8 cellular contexts compared by ENCODE assay signal in the genomic region with DNA sequence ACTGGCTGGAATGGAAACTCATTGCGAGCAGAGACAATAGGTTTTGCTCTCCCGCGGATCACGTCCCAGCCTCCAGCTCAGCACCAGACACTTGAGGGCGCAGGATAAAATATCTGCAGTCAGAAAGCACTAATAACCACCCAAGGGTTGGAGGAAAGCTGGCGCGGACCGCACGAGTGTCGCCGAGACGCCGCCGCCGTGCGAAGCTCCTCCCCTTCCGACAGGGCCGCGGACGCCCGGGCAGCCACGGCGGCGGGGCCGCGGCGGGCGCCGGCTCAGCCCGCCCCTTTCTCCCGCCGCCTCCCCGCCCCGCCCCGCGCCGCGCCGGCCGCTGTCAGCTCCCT. TPM values are rescaled to one million over a fixed set of nuclear protein-coding genes. Genes with fewer than 3 reads are reported as not detected.
A peak's percentile ranks its signal among the peaks of the same experiment; 100 is the strongest.
DNase-seq lines count a peak whose midpoint lies in the region; ATAC-seq, FAIRE-seq and TF ChIP-seq lines count a peak whose summit lies in the region.

A gene with protein sequence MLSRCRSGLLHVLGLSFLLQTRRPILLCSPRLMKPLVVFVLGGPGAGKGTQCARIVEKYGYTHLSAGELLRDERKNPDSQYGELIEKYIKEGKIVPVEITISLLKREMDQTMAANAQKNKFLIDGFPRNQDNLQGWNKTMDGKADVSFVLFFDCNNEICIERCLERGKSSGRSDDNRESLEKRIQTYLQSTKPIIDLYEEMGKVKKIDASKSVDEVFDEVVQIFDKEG (plus strand): TSS at position 213 of the 344 bp plus-strand sequence. CDS start 156 bp downstream, outside the sequence.

- peak within 1 kb of the TSS; percentile 97 for H2AFZ ChIP-seq in neural cell (ENCODE audit: low read depth, low read length)

- TF ChIP-seq RAD21 in neural cell (conservative IDR thresholded peaks at IDR 0.05), result peak; percentile 56

- ATAC-seq in RWPE2 (ENCODE audit: low read depth), result peak; percentile 80

- peaks cover 24% of the 10 kb centered on the region for H3K79me2 ChIP-seq in neural cell (replicated peaks; ENCODE audit: insufficient read depth, low read length)

- no peaks in the 10 kb centered on the region for H3K9me2 ChIP-seq in neural cell (ENCODE audit: insufficient read depth, low read length)

- H3K27me3 ChIP-seq in RWPE2 (ENCODE audit: insufficient read depth, poor library complexity, severe bottlenecking) (no peaks in the 10 kb centered on the region), neural cell (ENCODE audit: insufficient read depth, low read depth, low read length) (no peaks in the 10 kb centered on the region), stomach (no peaks in the 10 kb centered on the region)

- H3K4me2 ChIP-seq in neural cell (ENCODE audit: low read length), result peak within 1 kb of the TSS; percentile 74

- no peaks in the 10 kb centered on the region for H3K36me3 ChIP-seq in RWPE2 (ENCODE audit: low read depth)
- no peaks in the 10 kb centered on the region for H3K36me3 ChIP-seq in neural cell (ENCODE audit: insufficient read depth, low read length)
- no peaks in the 10 kb centered on the region for H3K36me3 ChIP-seq in stomach

- peaks cover 11% of the 10 kb centered on the region for H3F3A ChIP-seq in neural cell (ENCODE audit: insufficient read depth, low read length, poor library complexity, severe bottlenecking)

- FAIRE-seq in H54 (lab: Jason Lieb, UNC), result no peak

- DNase-seq in ELR (ENCODE audit: low read depth) (peak; percentile 86), H54 (ENCODE audit: insufficient read length, low spot score) (peak; percentile 43), RWPE2 (ENCODE audit: low spot score) (peak; percentile 76), fibroblast of the conjunctiva (ENCODE audit: low read depth) (peak; percentile 74), stomach (peak; percentile 84)
- peak; percentile 68 for DNase-seq in activated T-helper 9 cell treated with anti-CD3 and anti-CD28 coated beads, Interleukin-2, amount 50 U/mL, for 16 hours (ENCODE audit: low read depth)

- H3K4me1 ChIP-seq in RWPE2 (ENCODE audit: insufficient read depth, poor library complexity, severe bottlenecking), result peaks cover 4% of the 10 kb centered on the region
- peaks cover 21 to 54% (median 47%) of the 10 kb centered on the region in 4 donors for H3K4me1 ChIP-seq in stomach

- TF ChIP-seq POLR2A in H54 (IDR thresholded peaks at IDR 0.05; ENCODE audit: low read depth, low read length), result no peak
- TF ChIP-seq POLR2A in stomach (IDR thresholded peaks at IDR 0.05), result no peak

- TF ChIP-seq CTCF in LNCAP (IDR thresholded peaks at IDR 0.05), result peak; percentile 28; the same call in 1 of the 2 replicates
- peak; percentile 15 for TF ChIP-seq CTCF in RWPE2 (IDR thresholded peaks at IDR 0.05; ENCODE audit: poor library complexity, severe bottlenecking)
- peak; percentile 71 for TF ChIP-seq CTCF in neural cell (IDR thresholded peaks at IDR 0.05; ENCODE audit: poor library complexity, severe bottlenecking)
- no peak for TF ChIP-seq CTCF in stomach (IDR thresholded peaks at IDR 0.05)

- H4K20me1 ChIP-seq in neural cell (ENCODE audit: insufficient read depth), result no peaks in the 10 kb centered on the region

- peak within 1 kb of the TSS; percentile 81 for H3K27ac ChIP-seq in RWPE2 (ENCODE audit: poor library complexity, severe bottlenecking)
- H3K27ac ChIP-seq in neural cell (ENCODE audit: low read length), result peak within 1 kb of the TSS; percentile 99
- peak within 1 kb of the TSS; percentile 97 to 100 (median 99) for H3K27ac ChIP-seq in stomach

- peak within 1 kb of the TSS; percentile 98 for H3K9ac ChIP-seq in neural cell (ENCODE audit: low read length)

- intact Hi-C loops in stomach (cut with DNase I; ENCODE audit: low total_unique reads), result no loop called here

- peak within 1 kb of the TSS; percentile 96 for H3K4me3 ChIP-seq in RWPE2 (ENCODE audit: severe bottlenecking)
- H3K4me3 ChIP-seq in neural cell (ENCODE audit: low read length), result peak within 1 kb of the TSS; percentile 92
- peak within 1 kb of the TSS; percentile 66 to 98 (median 91) for H3K4me3 ChIP-seq in stomach

- WGBS in stomach, 5 donors, result 0 to 1% (median 0%) methylated on average over 11 to 37 of the region's 40 CpGs

- H3K9me3 ChIP-seq in RWPE2 (ENCODE audit: severe bottlenecking), result no peaks in the 10 kb centered on the region
- H3K9me3 ChIP-seq in neural cell (ENCODE audit: low read length), result no peaks in the 10 kb centered on the region
- no peaks in the 10 kb centered on the region for H3K9me3 ChIP-seq in stomach

- TF ChIP-seq EP300 in neural cell (conservative IDR thresholded peaks at IDR 0.05; ENCODE audit: poor library complexity, severe bottlenecking), result no peak
- no peak for TF ChIP-seq EP300 in stomach (IDR thresholded peaks at IDR 0.05)

TF ChIP-seq in neural cell, 6 proteins besides CTCF, POLR2A, EP300 and RAD21:
- TF ChIP-seq TAF1 (IDR thresholded peaks at IDR 0.05; ENCODE audit: low read depth) (peak; percentile 96), POLR2AphosphoS5 (IDR thresholded peaks at IDR 0.05) (peak; percentile 73), MXI1 (conservative IDR thresholded peaks at IDR 0.05; ENCODE audit: poor library complexity, severe bottlenecking) (no peak), EZH2 (IDR thresholded peaks at IDR 0.05; ENCODE audit: borderline replicate concordance, insufficient read depth, low read length, poor library complexity, severe bottlenecking) (no peak), SMC3 (conservative IDR thresholded peaks at IDR 0.05; ENCODE audit: poor library complexity) (peak; percentile 69)
- TF ChIP-seq, protein P1, sequence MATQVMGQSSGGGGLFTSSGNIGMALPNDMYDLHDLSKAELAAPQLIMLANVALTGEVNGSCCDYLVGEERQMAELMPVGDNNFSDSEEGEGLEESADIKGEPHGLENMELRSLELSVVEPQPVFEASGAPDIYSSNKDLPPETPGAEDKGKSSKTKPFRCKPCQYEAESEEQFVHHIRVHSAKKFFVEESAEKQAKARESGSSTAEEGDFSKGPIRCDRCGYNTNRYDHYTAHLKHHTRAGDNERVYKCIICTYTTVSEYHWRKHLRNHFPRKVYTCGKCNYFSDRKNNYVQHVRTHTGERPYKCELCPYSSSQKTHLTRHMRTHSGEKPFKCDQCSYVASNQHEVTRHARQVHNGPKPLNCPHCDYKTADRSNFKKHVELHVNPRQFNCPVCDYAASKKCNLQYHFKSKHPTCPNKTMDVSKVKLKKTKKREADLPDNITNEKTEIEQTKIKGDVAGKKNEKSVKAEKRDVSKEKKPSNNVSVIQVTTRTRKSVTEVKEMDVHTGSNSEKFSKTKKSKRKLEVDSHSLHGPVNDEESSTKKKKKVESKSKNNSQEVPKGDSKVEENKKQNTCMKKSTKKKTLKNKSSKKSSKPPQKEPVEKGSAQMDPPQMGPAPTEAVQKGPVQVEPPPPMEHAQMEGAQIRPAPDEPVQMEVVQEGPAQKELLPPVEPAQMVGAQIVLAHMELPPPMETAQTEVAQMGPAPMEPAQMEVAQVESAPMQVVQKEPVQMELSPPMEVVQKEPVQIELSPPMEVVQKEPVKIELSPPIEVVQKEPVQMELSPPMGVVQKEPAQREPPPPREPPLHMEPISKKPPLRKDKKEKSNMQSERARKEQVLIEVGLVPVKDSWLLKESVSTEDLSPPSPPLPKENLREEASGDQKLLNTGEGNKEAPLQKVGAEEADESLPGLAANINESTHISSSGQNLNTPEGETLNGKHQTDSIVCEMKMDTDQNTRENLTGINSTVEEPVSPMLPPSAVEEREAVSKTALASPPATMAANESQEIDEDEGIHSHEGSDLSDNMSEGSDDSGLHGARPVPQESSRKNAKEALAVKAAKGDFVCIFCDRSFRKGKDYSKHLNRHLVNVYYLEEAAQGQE (IDR thresholded peaks at IDR 0.05; ENCODE audit: borderline replicate concordance), result peak; percentile 81

RNA-seq across cellular contexts. Expression of the gene that starts here (rescaled TPM):
- polyA plus RNA-seq in neural cell (99.9 and 117 TPM in 2 replicates), stomach (100 to 1,000 TPM in 1 of 3 donors, 10 to 100 TPM in 2; 71.6 to 141 (median 97.1) TPM)
- polyA minus RNA-seq in neural cell, result 118 and 125 TPM in 2 replicates
- total RNA-seq in stomach, result 100 to 1,000 TPM in 1 of 5 donors, 10 to 100 TPM in 4; 25.7 to 174 (median 99.0) TPM

Comparison
In these comparisons a context has a peak if more than half of its experiments do, and no peak if none do; other contexts are left out.
1. Peak in every context shown above with its lines: DNase-seq, ATAC-seq, H3K4me3 ChIP-seq and H3K27ac ChIP-seq.
2. CTCF ChIP-seq: peak in LNCAP (single experiment), RWPE2 (single experiment) and neural cell (single experiment); none in stomach (0 of 7).